In genomic region chr9:122742003-122742402, GRCh38 we compare ENCODE assay signal across 7 cellular contexts. TPM values are rescaled to one million over a fixed set of nuclear protein-coding genes. Genes with fewer than 3 reads are reported as not detected.
"Had no signal": no experiment of that assay in that cellular context is flagged by ENCODE, and none has a peak within 500 bp of the region (broad histone marks: within the 10 kb centered on the region; RNA-seq: fewer than 3 reads in every experiment).

OR1L6 (plus strand) TSS chr9:122742303; CDS start chr9:122749848, 7,545 bp downstream.

- H3K27me3 Mint-ChIP-seq: IgD-negative memory B cell had no signal

- H3K27ac ChIP-seq: HL-60 had no signal

- H3K4me3 ChIP-seq: K562 had no signal

- DNase-seq: IMR-90 had no signal

- H3K4me1 Mint-ChIP-seq: IgD-negative memory B cell had no signal

- H3K4me3 Mint-ChIP-seq: IgD-negative memory B cell had no signal

- H3K36me3 Mint-ChIP-seq: IgD-negative memory B cell had no signal

- H3K27ac Mint-ChIP-seq: IgD-negative memory B cell had no signal

RNA-seq across cellular contexts. Expression of gene OR1L6, which starts in this region (rescaled TPM):
- total RNA-seq: HepG2, HT-29, HT1080, IMR-90, K562 had no signal
- polyA plus RNA-seq: HepG2, IgD-negative memory B cell, IMR-90, K562 had no signal
